Comparison of ENCODE assay signal across 30 cellular contexts in the genomic region with DNA sequence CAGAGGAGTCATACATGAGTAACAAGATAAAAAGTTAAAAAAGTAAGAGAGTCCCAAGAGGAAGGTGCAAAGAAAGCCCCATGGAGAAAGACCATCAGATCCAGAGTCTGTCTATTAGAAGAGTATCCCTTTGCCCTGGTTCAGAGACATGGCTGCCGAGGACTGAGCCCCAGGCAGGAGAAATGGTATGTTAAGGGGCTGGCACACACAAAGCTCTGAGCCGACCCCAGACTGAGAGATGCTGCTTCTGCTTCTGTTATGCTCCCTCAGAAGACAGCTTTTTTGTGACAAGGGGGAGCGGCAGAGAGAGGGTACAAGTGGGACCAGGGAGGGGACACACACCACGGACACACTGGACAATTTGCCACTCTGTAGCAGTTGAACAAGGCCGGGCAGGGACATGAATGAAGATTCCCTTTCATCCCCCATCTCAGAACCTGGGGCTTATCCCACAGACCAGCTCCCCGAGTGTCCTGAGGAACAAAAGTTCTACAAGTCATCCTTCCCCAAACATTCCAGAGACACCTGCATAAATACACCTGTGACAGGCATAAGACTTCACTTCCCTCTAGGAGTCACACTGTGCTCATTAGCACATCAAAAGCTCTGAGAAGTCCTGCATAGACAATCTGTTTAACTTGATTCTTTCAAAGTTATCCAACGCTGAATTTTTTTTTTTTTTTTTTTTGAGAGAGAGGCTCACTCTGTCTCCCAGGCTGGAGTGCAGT.
"Had no signal": no experiment of that assay in that cellular context is flagged by ENCODE, and none has a peak within 500 bp of the region (broad histone marks: within the 10 kb centered on the region; RNA-seq: fewer than 3 reads in every experiment).

No MANE protein-coding gene starts in this region.

- DNase-seq: activated CD4-positive, alpha-beta memory T cell treated with anti-CD3 and anti-CD28 coated beads for 36 hours; activated CD4-positive, alpha-beta T cell treated with anti-CD3 and anti-CD28 coated beads for 48 hours; activated CD8-positive, alpha-beta memory T cell treated with anti-CD3 and anti-CD28 coated beads, Interleukin-2, amount 50 U/mL, for 4 hours; activated gamma-delta T cell; activated naive CD4-positive, alpha-beta T cell treated with anti-CD3 and anti-CD28 coated beads, Interleukin-2, amount 50 U/mL, for 16 hours; activated T-cell treated with anti-CD3 and anti-CD28 coated beads, Interleukin-2, amount 50 U/mL, for 1 hour; amniotic stem cell; brain microvascular endothelial cell; dorsolateral prefrontal cortex; effector memory CD4-positive, alpha-beta T cell; erythroblast; hippocampal formation; midbrain; naive thymus-derived CD4-positive, alpha-beta T cell; occipital lobe; psoas muscle; stimulated activated CD4-positive, alpha-beta T cell treated with anti-CD3 and anti-CD28 coated beads, Interleukin-1b, Interleukin-23, amount 100 ng/mL, for 48 hours; stimulated activated CD4-positive, alpha-beta T cell treated with anti-CD3 and anti-CD28 coated beads, Interleukin-4, amount 100 ng/mL, for 4 hours; stimulated activated CD8-positive, alpha-beta memory T cell treated with anti-CD3 and anti-CD28 coated beads, Interleukin-4, amount 100 ng/mL, for 48 hours; stomach; thyroid gland; upper lobe of left lung had no signal

- H3K9me3 Mint-ChIP-seq: activated CD4-positive, alpha-beta memory T cell treated with anti-CD3 and anti-CD28 coated beads for 36 hours; activated T-helper 1 cell treated with anti-CD3 and anti-CD28 coated beads, Interleukin-12 subunit alpha, Interleukin-12 subunit beta, Interleukin-2, Interleukin-4 antibody, amounts not matched to agents 30 ng/mL and 10 ng/mL and 1 ng/mL, durations not matched to agents 14 hours and 24 hours and 36 hours; stimulated activated memory B cell treated with anti-CD40 and anti-IgM and Interleukin-4, amounts not matched to agents 10 μg/mL and 1 μg/mL and 100 μg/mL, for 72 hours had no signal

- H3K36me3 Mint-ChIP-seq: activated CD4-positive, alpha-beta memory T cell treated with anti-CD3 and anti-CD28 coated beads for 36 hours; naive thymus-derived CD4-positive, alpha-beta T cell; stimulated activated memory B cell treated with anti-CD40 and anti-IgM and Interleukin-4, amounts not matched to agents 10 μg/mL and 1 μg/mL and 100 μg/mL, for 72 hours had no signal

- H3K4me3 ChIP-seq: coronary artery, dorsolateral prefrontal cortex, psoas muscle, smooth muscle cell, stomach, thyroid gland, upper lobe of left lung, vagina had no signal

- H2AFZ ChIP-seq: parathyroid adenoma had no signal

- H3K9me3 ChIP-seq: psoas muscle, stomach, thyroid gland, upper lobe of left lung, vagina had no signal

- H3K4me1 ChIP-seq: parathyroid adenoma, psoas muscle, stomach, thyroid gland, upper lobe of left lung, vagina had no signal

- H3K4me2 ChIP-seq: smooth muscle cell had no signal

- H3K27ac Mint-ChIP-seq: activated CD4-positive, alpha-beta memory T cell treated with anti-CD3 and anti-CD28 coated beads for 36 hours; activated T-helper 1 cell treated with anti-CD3 and anti-CD28 coated beads, Interleukin-12 subunit alpha, Interleukin-12 subunit beta, Interleukin-2, Interleukin-4 antibody, amounts not matched to agents 30 ng/mL and 10 ng/mL and 1 ng/mL, durations not matched to agents 14 hours and 24 hours and 36 hours; naive thymus-derived CD4-positive, alpha-beta T cell; stimulated activated memory B cell treated with anti-CD40 and anti-IgM and Interleukin-4, amounts not matched to agents 10 μg/mL and 1 μg/mL and 100 μg/mL, for 72 hours had no signal

- H3K79me2 ChIP-seq: parathyroid adenoma had no signal

- H3K36me3 ChIP-seq: brain microvascular endothelial cell, stomach, thyroid gland, upper lobe of left lung, vagina had no signal

- H3K27ac ChIP-seq: brain microvascular endothelial cell, coronary artery, parathyroid adenoma, psoas muscle, stomach, thyroid gland, upper lobe of left lung, vagina had no signal

- H3K27me3 ChIP-seq: brain microvascular endothelial cell, thyroid gland, upper lobe of left lung, vagina had no signal

- H3K9ac ChIP-seq: parathyroid adenoma had no signal

- FAIRE-seq: astrocyte had no signal

- H3K4me3 Mint-ChIP-seq: activated CD4-positive, alpha-beta memory T cell treated with anti-CD3 and anti-CD28 coated beads for 36 hours; activated T-helper 1 cell treated with anti-CD3 and anti-CD28 coated beads, Interleukin-12 subunit alpha, Interleukin-12 subunit beta, Interleukin-2, Interleukin-4 antibody, amounts not matched to agents 30 ng/mL and 10 ng/mL and 1 ng/mL, durations not matched to agents 14 hours and 24 hours and 36 hours; naive thymus-derived CD4-positive, alpha-beta T cell; stimulated activated memory B cell treated with anti-CD40 and anti-IgM and Interleukin-4, amounts not matched to agents 10 μg/mL and 1 μg/mL and 100 μg/mL, for 72 hours had no signal

- ATAC-seq: activated CD4-positive, CD25-positive, alpha-beta regulatory T cell treated with anti-CD3 and anti-CD28 coated beads, Interleukin-2, amount 50 U/mL, for 24 hours; naive thymus-derived CD4-positive, alpha-beta T cell; psoas muscle; stimulated activated memory B cell treated with anti-CD40 and anti-IgM and Interleukin-4, amounts not matched to agents 10 μg/mL and 1 μg/mL and 100 μg/mL, for 72 hours had no signal

- H3K4me1 Mint-ChIP-seq: stimulated activated memory B cell treated with anti-CD40 and anti-IgM and Interleukin-4, amounts not matched to agents 10 μg/mL and 1 μg/mL and 100 μg/mL, for 72 hours had no signal

- H3K27me3 Mint-ChIP-seq: activated CD4-positive, alpha-beta memory T cell treated with anti-CD3 and anti-CD28 coated beads for 36 hours; naive thymus-derived CD4-positive, alpha-beta T cell; stimulated activated memory B cell treated with anti-CD40 and anti-IgM and Interleukin-4, amounts not matched to agents 10 μg/mL and 1 μg/mL and 100 μg/mL, for 72 hours had no signal
